In the genomic region with DNA sequence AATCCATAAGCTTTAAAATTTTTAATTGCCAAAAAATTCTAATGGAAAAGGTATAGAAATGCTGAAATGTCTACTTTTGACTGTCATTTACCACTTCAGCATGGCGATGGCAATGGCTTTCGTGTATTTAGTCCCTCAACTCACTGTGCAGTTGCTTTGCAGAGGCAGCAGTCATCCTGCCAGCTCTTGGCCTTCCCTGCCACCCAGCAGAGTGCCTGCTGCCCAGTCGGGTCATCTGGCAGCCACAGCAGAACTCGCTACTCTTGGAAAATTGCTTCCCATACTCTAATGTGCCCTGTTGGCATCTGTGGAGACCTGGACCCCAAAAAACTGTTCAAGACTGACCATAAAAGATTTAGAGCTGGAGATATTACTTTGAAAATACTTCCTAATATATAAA, we compare ENCODE assay signal across 20 cellular contexts.
A peak's percentile ranks its signal among the peaks of the same experiment; 100 is the strongest.
DNase-seq lines count a peak whose midpoint lies in the region; ATAC-seq and TF ChIP-seq lines count a peak whose summit lies in the region.
"Had no signal": no experiment of that assay in that cellular context is flagged by ENCODE, and none has a peak within 500 bp of the region (broad histone marks: within the 10 kb centered on the region; RNA-seq: fewer than 3 reads in every experiment).

No MANE protein-coding gene starts in this region.

- H3K27me3 Mint-ChIP-seq in H9 (ENCODE audit: low read depth) = no peaks in the 10 kb centered on the region; the same call in 1 of the 2 replicates
- H3K27me3 Mint-ChIP-seq: CD4-positive, alpha-beta memory T cell had no signal

- H3K4ac ChIP-seq in H9 (ENCODE audit: low read depth, low read length) = no peak overlapping the region

- no peaks in the 10 kb centered on the region; a peak in 1 of 7 replicates for H3K36me3 Mint-ChIP-seq in H9 (ENCODE audit: insufficient read depth in 1 of 3, low read depth in 3 of 3)
- H3K36me3 Mint-ChIP-seq: CD4-positive, alpha-beta memory T cell had no signal

- H3K14ac ChIP-seq in H9 (ENCODE audit: insufficient read depth, low read length) = no peak overlapping the region

- intact Hi-C loops in Right ventricle myocardium superior (cut with DNase I) (no loop called here), left cardiac atrium (cut with DNase I) (no loop called here), left ventricle myocardium superior (cut with micrococcal nuclease) (no loop called here)

- no peak overlapping the region for H3K56ac ChIP-seq in H9 (ENCODE audit: insufficient read length, low read depth, low read length)

- 88% methylated on average over 4 of the region's 4 CpGs for WGBS in hepatocyte (ENCODE audit: low lambda C conversion rate, missing lambda C conversion rate)
- WGBS in H9 (ENCODE audit: extremely low coverage, insufficient read length, low lambda C conversion rate) = no CpG with 5 or more reads among the region's 4 CpGs

- no peak overlapping the region for H3K4me3 ChIP-seq in hepatocyte
- H3K4me3 ChIP-seq: A549, GM12878, GM23248 had no signal

- H4K5ac ChIP-seq in H9 (ENCODE audit: insufficient read length, low read depth, low read length) = no peak overlapping the region

- no peak overlapping the region for H2BK5ac ChIP-seq in H9 (ENCODE audit: insufficient read length, low read length)

- ATAC-seq in Right ventricle myocardium superior (ENCODE audit: poor library complexity) (peak; percentile 75), left cardiac atrium (no peak), left ventricle myocardium superior (peak; percentile 65)
- ATAC-seq: A549, GM12878, HCT116 had no signal

- no peak overlapping the region for H3K27ac Mint-ChIP-seq in H9
- H3K27ac Mint-ChIP-seq: CD4-positive, alpha-beta memory T cell had no signal

- H3T11ph ChIP-seq in H9 (ENCODE audit: low read length) = no peak overlapping the region

- no peak overlapping the region for H3K18ac ChIP-seq in H9 (ENCODE audit: insufficient read length, low read depth, low read length)

- H3K4me1 Mint-ChIP-seq in H9 = peaks cover 13 to 27% of the 10 kb centered on the region in 2 experiments
- H3K4me1 Mint-ChIP-seq: CD4-positive, alpha-beta memory T cell had no signal

- H3K27me3 ChIP-seq in hepatocyte = no peaks in the 10 kb centered on the region
- H3K27me3 ChIP-seq in H9 (ENCODE audit: insufficient read depth, low read length) = no peaks in the 10 kb centered on the region

- no peak overlapping the region for H3K4me3 Mint-ChIP-seq in H9
- H3K4me3 Mint-ChIP-seq: CD4-positive, alpha-beta memory T cell had no signal

- H3K23ac ChIP-seq in H9 (ENCODE audit: insufficient read length, low read depth, low read length) = no peak overlapping the region

- H4K91ac ChIP-seq in H9 (ENCODE audit: insufficient read length, low read depth, low read length) = no peak overlapping the region

- no peaks in the 10 kb centered on the region for H3K9me3 ChIP-seq in hepatocyte (ENCODE audit: low read depth)
- H3K9me3 ChIP-seq in H9 (ENCODE audit: control insufficient read depth, low read depth, low read length) = no peaks in the 10 kb centered on the region
- H3K9me3 ChIP-seq: A549 had no signal

- H3K79me1 ChIP-seq in H9 (ENCODE audit: insufficient read depth, low read depth, low read length, poor library complexity, severe bottlenecking) = no peaks in the 10 kb centered on the region

- H2BK120ac ChIP-seq in H9 (ENCODE audit: low read depth, low read length, poor library complexity, severe bottlenecking) = no peak overlapping the region

- no peak overlapping the region for H2BK15ac ChIP-seq in H9 (ENCODE audit: low read depth, low read length)

- H3K4me2 ChIP-seq in hepatocyte (no peak overlapping the region), H9 (ENCODE audit: insufficient read depth, insufficient read length, low read length) (no peak overlapping the region)
- H3K4me2 ChIP-seq: A549 had no signal

- no peaks in the 10 kb centered on the region for H4K20me1 ChIP-seq in hepatocyte (ENCODE audit: insufficient read depth, poor library complexity, severe bottlenecking)
- H4K20me1 ChIP-seq in H9 (ENCODE audit: control insufficient read depth, insufficient read depth, insufficient read length) = no peaks in the 10 kb centered on the region

- H3K9ac ChIP-seq in H9 (ENCODE audit: extremely low read depth, insufficient read length, low read length) = no peak overlapping the region
- H3K9ac ChIP-seq: GM23248 had no signal

- no peak overlapping the region for H3K27ac ChIP-seq in hepatocyte
- H3K27ac ChIP-seq in H9 (ENCODE audit: insufficient read length, low read depth, low read length) = no peak overlapping the region
- H3K27ac ChIP-seq: A549, GM23248 had no signal

- H3K36me3 ChIP-seq in hepatocyte (replicated peaks; ENCODE audit: insufficient read depth, low read depth) = no peaks in the 10 kb centered on the region

- H3K9me2 ChIP-seq in hepatocyte (replicated peaks; ENCODE audit: insufficient read depth) = no peaks in the 10 kb centered on the region

- H2AK5ac ChIP-seq in H9 (ENCODE audit: insufficient read length, low read length) = no peak overlapping the region

- H3K4me1 ChIP-seq in hepatocyte (ENCODE audit: insufficient read depth) (no peaks in the 10 kb centered on the region), H9 (ENCODE audit: insufficient read depth, low read length) (no peaks in the 10 kb centered on the region)
- H3K4me1 ChIP-seq: A549 had no signal

- in situ Hi-C loops in G401 (cut with HindIII; ENCODE audit: low sequenced_read_pairs) = no loop called here

- H2AFZ ChIP-seq in hepatocyte (no peak overlapping the region), H9 (ENCODE audit: low read length) (no peak overlapping the region)
- H2AFZ ChIP-seq: GM23248 had no signal

- H3K9me3 Mint-ChIP-seq in H9 = no peaks in the 10 kb centered on the region; a peak in 1 of 5 replicates

- no peak overlapping the region for H2BK12ac ChIP-seq in H9 (ENCODE audit: insufficient read length, low read depth, low read length)

- no peaks in the 10 kb centered on the region for H3K79me2 ChIP-seq in hepatocyte
- H3K79me2 ChIP-seq in H9 (ENCODE audit: insufficient read depth, low read length) = no peaks in the 10 kb centered on the region

- H3K23me2 ChIP-seq in H9 (ENCODE audit: insufficient read length, low read depth, low read length, poor library complexity, severe bottlenecking) = no peaks in the 10 kb centered on the region

- DNase-seq in Right ventricle myocardium superior = no peak
- no peak for DNase-seq in left cardiac atrium
- peak; percentile 1 for DNase-seq in G401 (ENCODE audit: low spot score)
- DNase-seq in left ventricle myocardium superior = peak; percentile 40
- DNase-seq in hepatocyte (ENCODE audit: low spot score) = no peak
- DNase-seq in H9 = no peak
- DNase-seq: 8988T; ACHN; AML-193; Calu3; CD4-positive, alpha-beta memory T cell; COR-L47; DMS53; DND-41; GDM1; GM23248; H7 had no signal

- TF ChIP-seq CTCF in hepatocyte (IDR thresholded peaks at IDR 0.05; ENCODE audit: poor library complexity) (no peak), H9 (conservative IDR thresholded peaks at IDR 0.05) (no peak)

- no peak overlapping the region for H4K8ac ChIP-seq in H9 (replicated peaks; ENCODE audit: insufficient read length, low read depth, low read length)

- H2BK20ac ChIP-seq in H9 (ENCODE audit: low read depth, low read length, poor library complexity, severe bottlenecking) = no peak overlapping the region

Comparison
In these comparisons a context has a peak if more than half of its experiments do, and no peak if none do; other contexts are left out.
1. ATAC-seq: peak in Right ventricle myocardium superior (single experiment) and left ventricle myocardium superior (single experiment); none in left cardiac atrium (0 of 2).
2. DNase-seq: peak in G401 (single experiment) and left ventricle myocardium superior (single experiment); none in Right ventricle myocardium superior (single experiment), left cardiac atrium (single experiment), hepatocyte (single experiment) and H9 (single experiment).